In genomic region chr13:84847107-84847506, GRCh38 we compare ENCODE assay signal across 3 cellular contexts.
"Had no signal": no experiment of that assay in that cellular context is flagged by ENCODE, and none has a peak within 500 bp of the region (broad histone marks: within the 10 kb centered on the region; RNA-seq: fewer than 3 reads in every experiment).

No MANE protein-coding gene starts in this region.

- DNase-seq: GDM1, GF-D8 had no signal

- H3K4me3 ChIP-seq: GM12878 had no signal

- ATAC-seq: GM12878 had no signal
